In genomic region chr9:137987244-137988030, GRCh38 we compare ENCODE assay signal across 25 cellular contexts.
A peak's percentile ranks its signal among the peaks of the same experiment; 100 is the strongest.
DNase-seq lines count a peak whose midpoint lies in the region; TF ChIP-seq lines count a peak whose summit lies in the region.
"Had no signal": no experiment of that assay in that cellular context is flagged by ENCODE, and none has a peak within 500 bp of the region (broad histone marks: within the 10 kb centered on the region; RNA-seq: fewer than 3 reads in every experiment).

No MANE protein-coding gene starts in this region.

- no peak for TF ChIP-seq CTCF in HEK293 (tag by site-specific recombination; IDR thresholded peaks at IDR 0.05)

- POLR2A ChIA-PET in HEK293 (lab: Yijun Ruan, JAX) = no interaction called here

- CTCF ChIA-PET in HEK293 (lab: Yijun Ruan, JAX) = no interaction called here
- CTCF ChIA-PET in activated naive CD4-positive, alpha-beta T cell treated with anti-CD3 and anti-CD28 coated beads, Interleukin-2, amount 10 ng/mL, durations not matched to agents 7 days and 5 days (lab: Charles Lee) = no interaction called here

- H3K9me3 Mint-ChIP-seq in activated naive CD4-positive, alpha-beta T cell treated with anti-CD3 and anti-CD28 coated beads, Interleukin-2, amount 10 ng/mL, durations not matched to agents 7 days and 5 days = no peaks in the 10 kb centered on the region
- H3K9me3 Mint-ChIP-seq: activated CD4-positive, alpha-beta memory T cell treated with anti-CD3 and anti-CD28 coated beads for 36 hours; activated naive CD8-positive, alpha-beta T cell treated with anti-CD3 and anti-CD28 coated beads, Interleukin-2, amount 10 ng/mL, durations not matched to agents 7 days and 5 days; activated T-helper 17 cell treated with anti-CD3 and anti-CD28 coated beads, Interleukin-2, amount 50 U/mL, for 72 hours; natural killer cell treated with Interleukin-12 subunit alpha and Interleukin-12 subunit beta and Interleukin-15 and Interleukin-18, amount 100 ng/mL, for 72 hours; stimulated activated naive CD8-positive, alpha-beta T cell treated with anti-CD3 and anti-CD28 coated beads, Interleukin-15, Interleukin-2, amounts not matched to agents 100 ng/mL and 50 ng/mL, for 24 hours had no signal

- peaks cover 7% of the 10 kb centered on the region for H3K4me1 Mint-ChIP-seq in activated naive CD4-positive, alpha-beta T cell treated with anti-CD3 and anti-CD28 coated beads, Interleukin-2, amount 10 ng/mL, durations not matched to agents 7 days and 5 days
- H3K4me1 Mint-ChIP-seq: GM23338 had no signal

- H3K36me3 Mint-ChIP-seq in activated naive CD4-positive, alpha-beta T cell treated with anti-CD3 and anti-CD28 coated beads, Interleukin-2, amount 10 ng/mL, durations not matched to agents 7 days and 5 days = no peaks in the 10 kb centered on the region
- H3K36me3 Mint-ChIP-seq: activated CD4-positive, alpha-beta memory T cell treated with anti-CD3 and anti-CD28 coated beads for 36 hours; activated naive CD8-positive, alpha-beta T cell treated with anti-CD3 and anti-CD28 coated beads, Interleukin-2, amount 10 ng/mL, durations not matched to agents 7 days and 5 days; CD4-positive, CD25-positive, alpha-beta regulatory T cell; natural killer cell treated with Interleukin-12 subunit alpha and Interleukin-12 subunit beta and Interleukin-15 and Interleukin-18, amount 100 ng/mL, for 72 hours had no signal

- H3K4me3 Mint-ChIP-seq in activated naive CD4-positive, alpha-beta T cell treated with anti-CD3 and anti-CD28 coated beads, Interleukin-2, amount 10 ng/mL, durations not matched to agents 7 days and 5 days = no peak overlapping the region
- H3K4me3 Mint-ChIP-seq: activated CD4-positive, alpha-beta memory T cell treated with anti-CD3 and anti-CD28 coated beads for 36 hours; activated naive CD8-positive, alpha-beta T cell treated with anti-CD3 and anti-CD28 coated beads, Interleukin-2, amount 10 ng/mL, durations not matched to agents 7 days and 5 days; activated T-helper 17 cell treated with anti-CD3 and anti-CD28 coated beads, Interleukin-2, amount 50 U/mL, for 72 hours; CD4-positive, CD25-positive, alpha-beta regulatory T cell; GM23338; natural killer cell treated with Interleukin-12 subunit alpha and Interleukin-12 subunit beta and Interleukin-15 and Interleukin-18, amount 100 ng/mL, for 72 hours; stimulated activated naive CD8-positive, alpha-beta T cell treated with anti-CD3 and anti-CD28 coated beads, Interleukin-15, Interleukin-2, amounts not matched to agents 100 ng/mL and 50 ng/mL, for 24 hours had no signal

- H3K36me3 ChIP-seq in HEK293 (ENCODE audit: control insufficient read depth in 2 of 2, insufficient read depth in 1 of 2, low read length in 2 of 2) = no peaks in the 10 kb centered on the region
- H3K36me3 ChIP-seq in mesodermal cell (ENCODE audit: control insufficient read depth, insufficient read depth, low read length) = no peaks in the 10 kb centered on the region
- H3K36me3 ChIP-seq: heart right ventricle, sigmoid colon, thyroid gland had no signal

- no peak overlapping the region for H3K27ac ChIP-seq in HEK293 (ENCODE audit: extremely low read depth, low read depth, low read length)
- peak overlapping the region; percentile 0 for H3K27ac ChIP-seq in angular gyrus (ENCODE audit: low read depth, low read length)
- H3K27ac ChIP-seq in mesodermal cell (ENCODE audit: low read depth, low read length, severe bottlenecking) = peak overlapping the region; percentile 47
- H3K27ac ChIP-seq: heart right ventricle, sigmoid colon, thyroid gland had no signal

- H3K4me1 ChIP-seq in HEK293 (ENCODE audit: control insufficient read depth, insufficient read depth, low read length) (no peaks in the 10 kb centered on the region), mesodermal cell (ENCODE audit: control insufficient read depth, insufficient read depth, low read length, poor library complexity, severe bottlenecking) (no peaks in the 10 kb centered on the region)
- H3K4me1 ChIP-seq: heart right ventricle, sigmoid colon, thyroid gland had no signal

- H3K27me3 Mint-ChIP-seq in activated naive CD4-positive, alpha-beta T cell treated with anti-CD3 and anti-CD28 coated beads, Interleukin-2, amount 10 ng/mL, durations not matched to agents 7 days and 5 days = peaks cover 46% of the 10 kb centered on the region

- H3K9me3 ChIP-seq in HEK293 (ENCODE audit: control insufficient read depth, insufficient read depth, low read depth, low read length) (no peaks in the 10 kb centered on the region), mesodermal cell (ENCODE audit: control insufficient read depth, low read length) (peaks cover 11% of the 10 kb centered on the region)
- H3K9me3 ChIP-seq: heart right ventricle, sigmoid colon, thyroid gland had no signal

- WGBS in mesodermal cell (ENCODE audit: insufficient coverage in 2 of 2), 2 experiments = 87 to 90% methylated on average over 8 of the region's 10 CpGs

- H3K27ac Mint-ChIP-seq in activated naive CD4-positive, alpha-beta T cell treated with anti-CD3 and anti-CD28 coated beads, Interleukin-2, amount 10 ng/mL, durations not matched to agents 7 days and 5 days = no peak overlapping the region
- H3K27ac Mint-ChIP-seq: activated CD4-positive, alpha-beta memory T cell treated with anti-CD3 and anti-CD28 coated beads for 36 hours; activated naive CD8-positive, alpha-beta T cell treated with anti-CD3 and anti-CD28 coated beads, Interleukin-2, amount 10 ng/mL, durations not matched to agents 7 days and 5 days; activated T-helper 17 cell treated with anti-CD3 and anti-CD28 coated beads, Interleukin-2, amount 50 U/mL, for 72 hours; CD4-positive, CD25-positive, alpha-beta regulatory T cell; GM23338; natural killer cell treated with Interleukin-12 subunit alpha and Interleukin-12 subunit beta and Interleukin-15 and Interleukin-18, amount 100 ng/mL, for 72 hours; stimulated activated naive CD8-positive, alpha-beta T cell treated with anti-CD3 and anti-CD28 coated beads, Interleukin-15, Interleukin-2, amounts not matched to agents 100 ng/mL and 50 ng/mL, for 24 hours had no signal

- DNase-seq in Daoy (ENCODE audit: low read depth) (peak; percentile 35), NCI-H1694 treated with DMSO at 0.1 percent for 48 hours (lab: John Stamatoyannopoulos, UW) (no peak), NCI-H2029 (lab: John Stamatoyannopoulos, UW) (no peak), C1 segment of cervical spinal cord (lab: John Stamatoyannopoulos, UW) (no peak)
- no peak for DNase-seq in activated naive CD4-positive, alpha-beta T cell treated with anti-CD3 and anti-CD28 coated beads, Interleukin-2, amount 10 ng/mL, durations not matched to agents 7 days and 5 days
- DNase-seq: activated CD4-positive, alpha-beta memory T cell treated with anti-CD3 and anti-CD28 coated beads for 36 hours; activated CD8-positive, alpha-beta memory T cell treated with anti-CD3 and anti-CD28 coated beads, Interleukin-2, amount 50 U/mL, for 48 hours; activated naive CD8-positive, alpha-beta T cell treated with anti-CD3 and anti-CD28 coated beads, Interleukin-2, amount 10 ng/mL, durations not matched to agents 7 days and 5 days; CD4-positive, CD25-positive, alpha-beta regulatory T cell; effector CD4-positive, alpha-beta T cell; heart right ventricle; NCI-H1092 treated with DMSO at 0.1 percent for 48 hours; NCI-H2081; NCI-H82; SIG-M5; sigmoid colon; stimulated activated CD4-positive, alpha-beta T cell treated with anti-CD3 and anti-CD28 coated beads, Interleukin-15, amount 100 ng/mL, for 24 hours; thyroid gland had no signal

- H3K4me3 ChIP-seq in HEK293 (ENCODE audit: low read depth, low read length) (no peak overlapping the region), mesodermal cell (ENCODE audit: extremely low read depth, insufficient read depth, low read length, poor library complexity, severe bottlenecking) (no peak overlapping the region)
- H3K4me3 ChIP-seq: GM23338, heart right ventricle, sigmoid colon, thyroid gland had no signal

TF ChIP-seq in HEK293, 187 proteins besides CTCF, POLR2A, EP300 and RAD21:
- peak; percentile 29; the same call in 1 of the 2 replicates for TF ChIP-seq EGR2 (tag by site-specific recombination; IDR thresholded peaks at IDR 0.05; ENCODE audit: low read depth)
- TF ChIP-seq ZNF596 (tag by site-specific recombination; IDR thresholded peaks at IDR 0.05) = no peak
